In the genomic region with DNA sequence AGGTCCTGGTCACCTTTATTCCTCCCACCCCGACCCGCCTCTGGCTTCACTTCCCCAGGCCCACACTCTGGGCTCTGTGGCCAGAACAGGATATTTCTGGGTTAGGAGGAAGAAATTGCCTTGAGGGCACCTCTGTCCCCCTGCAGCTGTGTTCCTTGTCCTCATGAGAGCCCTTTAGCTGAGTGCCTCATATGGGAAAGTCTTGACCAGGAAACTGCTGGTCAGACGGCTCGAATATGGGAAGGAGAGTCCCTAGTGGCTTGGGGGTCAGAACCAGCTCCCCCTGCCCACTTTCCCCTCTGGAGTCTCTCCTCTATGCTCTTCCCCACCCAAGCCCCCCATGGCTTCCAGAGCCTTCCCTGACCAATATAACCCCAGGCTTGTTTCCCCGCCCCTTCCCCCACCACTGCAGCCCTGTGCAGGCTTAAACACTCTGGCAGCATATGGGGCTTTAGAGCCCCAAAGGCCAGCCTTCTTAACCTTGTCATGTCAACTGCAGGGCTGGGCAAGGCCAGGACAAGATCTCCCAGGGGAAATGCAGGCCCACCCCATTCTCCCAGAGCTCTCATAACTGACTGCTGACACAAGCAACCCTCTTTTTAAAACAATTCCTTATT, we compare ENCODE assay signal across 16 cellular contexts. TPM values are rescaled to one million over a fixed set of nuclear protein-coding genes. Genes with fewer than 3 reads are reported as not detected.
A peak's percentile ranks its signal among the peaks of the same experiment; 100 is the strongest.
DNase-seq lines count a peak whose midpoint lies in the region; ATAC-seq and TF ChIP-seq lines count a peak whose summit lies in the region.
"Had no signal": no experiment of that assay in that cellular context is flagged by ENCODE, and none has a peak within 500 bp of the region (broad histone marks: within the 10 kb centered on the region; RNA-seq: fewer than 3 reads in every experiment).

No MANE protein-coding gene starts in this region.

- dilution Hi-C loops in mammary epithelial cell (cut with HindIII; ENCODE audit: low sequenced_read_pairs) = no loop called here

- H3K4me1 ChIP-seq in breast epithelium (no peaks in the 10 kb centered on the region), mammary epithelial cell (ENCODE audit: insufficient read depth, low read length) (no peaks in the 10 kb centered on the region), mucosa of stomach (ENCODE audit: control insufficient read depth, insufficient read depth, low read length) (peaks cover 52% of the 10 kb centered on the region)

- H3K79me2 ChIP-seq in mammary epithelial cell (ENCODE audit: insufficient read depth, low read length) = no peaks in the 10 kb centered on the region

- ATAC-seq in Right ventricle myocardium superior (ENCODE audit: poor library complexity) = peak; percentile 14
- ATAC-seq in HG03135 (IDR thresholded peaks at IDR 0.05; ENCODE audit: unreplicated experiment) = no peak
- ATAC-seq in GM19455 (IDR thresholded peaks at IDR 0.05; ENCODE audit: unreplicated experiment) = no peak
- ATAC-seq in HG03520 (IDR thresholded peaks at IDR 0.05; ENCODE audit: unreplicated experiment) = no peak
- ATAC-seq: activated CD8-positive, alpha-beta memory T cell treated with anti-CD3 and anti-CD28 coated beads, Interleukin-2, amount 10 ng/mL, durations not matched to agents 7 days and 5 days had no signal

- H3K9ac ChIP-seq in mammary epithelial cell (ENCODE audit: insufficient read depth, low read length) = no peak overlapping the region
- peak overlapping the region; percentile 53 for H3K9ac ChIP-seq in mucosa of stomach (ENCODE audit: low read length)

- intact Hi-C loops in breast epithelium (cut with DNase I; ENCODE audit: low total_unique reads) = loop anchor here (5.0 kb wide), 2 partner anchors 1348 to 1423 kb away; partner anchors contain the start of gene CTNNB1
- intact Hi-C loops in mammary epithelial cell (cut with micrococcal nuclease) = loop anchor here (5.0 to 10.0 kb wide), 3 partner anchors 337 to 651 kb away; no protein-coding TSS in a partner anchor
- intact Hi-C loops in Right ventricle myocardium superior (cut with DNase I) = loop anchor here (10.0 kb wide), 1 partner anchor 311 kb away; no protein-coding TSS in a partner anchor

- in situ Hi-C loops in mammary epithelial cell (cut with MboI; ENCODE audit: low sequenced_read_pairs in 2 of 2) = loop anchor here in 1 of 2 donors (25.0 kb wide), 1 partner anchor 308 kb away; no protein-coding TSS in a partner anchor

- H3K27me3 ChIP-seq in breast epithelium = no peaks in the 10 kb centered on the region
- H3K27me3 ChIP-seq in mammary epithelial cell (ENCODE audit: insufficient read depth, low read length) = no peaks in the 10 kb centered on the region
- no peaks in the 10 kb centered on the region for H3K27me3 ChIP-seq in mucosa of stomach (ENCODE audit: control insufficient read depth, insufficient read depth, low read length)

- DNase-seq in breast epithelium (ENCODE audit: low spot score in 2 of 2) = no peak
- no peak for DNase-seq in mammary epithelial cell
- DNase-seq in Right ventricle myocardium superior = no peak
- no peak for DNase-seq in activated T-cell treated with anti-CD3 and anti-CD28 coated beads, Interleukin-2, amount 50 U/mL, for 48 hours
- DNase-seq: activated B cell treated with CpG ODN at 0.5 μM for 24 hours; activated CD8-positive, alpha-beta memory T cell treated with anti-CD3 and anti-CD28 coated beads, Interleukin-2, amount 10 ng/mL, durations not matched to agents 7 days and 5 days; activated naive CD4-positive, alpha-beta T cell; CD8-positive, alpha-beta memory T cell; effector CD4-positive, alpha-beta T cell; IMR-90; MV-4-11 had no signal

- 35% methylated on average over 2 of the region's 5 CpGs for WGBS in mammary epithelial cell (ENCODE audit: low coverage, missing lambda C conversion rate)

- TF ChIP-seq POLR2A in breast epithelium (IDR thresholded peaks at IDR 0.05) = no peak

- H3K9me3 ChIP-seq in breast epithelium = no peaks in the 10 kb centered on the region
- H3K9me3 ChIP-seq in mammary epithelial cell (replicated peaks; ENCODE audit: insufficient read depth, low read length) = no peaks in the 10 kb centered on the region
- no peaks in the 10 kb centered on the region for H3K9me3 ChIP-seq in mucosa of stomach (ENCODE audit: control insufficient read depth, low read length)

- TF ChIP-seq CTCF in breast epithelium (IDR thresholded peaks at IDR 0.05) = no peak
- TF ChIP-seq CTCF in mammary epithelial cell (conservative IDR thresholded peaks at IDR 0.05 in 1 of 2, IDR thresholded peaks at IDR 0.05 in 1 of 2; ENCODE audit: extremely low read depth in 1 of 2, insufficient read depth in 1 of 2, low read depth in 1 of 2, low read length in 2 of 2) = no peak

- CTCF ChIA-PET in mammary epithelial cell (lab: Charles Lee; ENCODE audit: low non-redundant PET) = no interaction called here

- H3K4me3 ChIP-seq in breast epithelium (no peak overlapping the region), mammary epithelial cell (replicated peaks in 1 of 3; ENCODE audit: insufficient read depth in 1 of 3, low read depth in 2 of 3, low read length in 3 of 3) (no peak overlapping the region), mucosa of stomach (ENCODE audit: low read length) (no peak overlapping the region)

- H4K20me1 ChIP-seq in mammary epithelial cell (ENCODE audit: insufficient read depth, low read length) = no peaks in the 10 kb centered on the region

- H3K27ac ChIP-seq in breast epithelium = peak overlapping the region; percentile 71 to 83
- no peak overlapping the region for H3K27ac ChIP-seq in mammary epithelial cell (ENCODE audit: insufficient read depth, low read depth, low read length)

- H3K36me3 ChIP-seq in breast epithelium (no peaks in the 10 kb centered on the region), mammary epithelial cell (ENCODE audit: insufficient read depth, low read length) (no peaks in the 10 kb centered on the region), mucosa of stomach (ENCODE audit: control insufficient read depth, insufficient read depth, low read length) (no peaks in the 10 kb centered on the region)

- no peak overlapping the region for H3K4me2 ChIP-seq in mammary epithelial cell (ENCODE audit: insufficient read depth, low read depth, low read length)

- H2AFZ ChIP-seq in mammary epithelial cell (ENCODE audit: low read depth, low read length) = no peak overlapping the region

- no TSS peak for BruUV-seq in mammary epithelial cell (replicated peaks; lab: Mats Ljungman, UMichigan)

RNA-seq across cellular contexts. Expression of gene SEC22C, which starts 36.4 kb away (rescaled TPM):
- total RNA-seq in breast epithelium = 10 to 100 TPM; 48.8 to 68.8 (median 61.9) TPM
- 10 to 100 TPM; 53.2 to 68.7 TPM for total RNA-seq in mammary epithelial cell
- 34.2 TPM for polyA plus RNA-seq in mammary epithelial cell
- polyA minus RNA-seq in mammary epithelial cell = 46.7 TPM
- 21.6 TPM for total RNA-seq in Right ventricle myocardium superior

RNA-seq across cellular contexts. Expression of gene VIPR1, which starts 42.9 kb away (rescaled TPM):
- total RNA-seq in breast epithelium = 10 to 100 TPM; 16.3 to 40.2 (median 25.2) TPM
- 10 to 100 TPM in 1 of 2 donors, 1 to 10 TPM in 1; 4.7 to 21.3 TPM for total RNA-seq in mammary epithelial cell
- 0.77 TPM for polyA plus RNA-seq in mammary epithelial cell
- polyA minus RNA-seq in mammary epithelial cell = 12.5 TPM
- 3.4 TPM for total RNA-seq in Right ventricle myocardium superior
- total RNA-seq: H4, IMR-90 had no signal
- polyA plus RNA-seq: IMR-90 had no signal

RNA-seq across cellular contexts. Expression of gene SS18L2, which starts 45.3 kb away (rescaled TPM):
- 10 to 100 TPM; 19.8 to 29.5 (median 23.7) TPM for total RNA-seq in breast epithelium
- 10 to 100 TPM; 13.3 to 19.3 TPM for total RNA-seq in mammary epithelial cell
- polyA plus RNA-seq in mammary epithelial cell = 25.5 TPM
- polyA minus RNA-seq in mammary epithelial cell = 54.5 TPM
- 9.1 TPM for total RNA-seq in Right ventricle myocardium superior

RNA-seq across cellular contexts. Expression of gene NKTR, which starts 55.1 kb away (rescaled TPM):
- 100 to 1,000 TPM; 132 to 214 (median 175) TPM for total RNA-seq in breast epithelium
- 10 to 100 TPM; 57.2 to 59.3 TPM for total RNA-seq in mammary epithelial cell
- polyA plus RNA-seq in mammary epithelial cell = 10.4 TPM
- 18.8 TPM for polyA minus RNA-seq in mammary epithelial cell
- 21.6 TPM for total RNA-seq in Right ventricle myocardium superior
